In the genomic region with DNA sequence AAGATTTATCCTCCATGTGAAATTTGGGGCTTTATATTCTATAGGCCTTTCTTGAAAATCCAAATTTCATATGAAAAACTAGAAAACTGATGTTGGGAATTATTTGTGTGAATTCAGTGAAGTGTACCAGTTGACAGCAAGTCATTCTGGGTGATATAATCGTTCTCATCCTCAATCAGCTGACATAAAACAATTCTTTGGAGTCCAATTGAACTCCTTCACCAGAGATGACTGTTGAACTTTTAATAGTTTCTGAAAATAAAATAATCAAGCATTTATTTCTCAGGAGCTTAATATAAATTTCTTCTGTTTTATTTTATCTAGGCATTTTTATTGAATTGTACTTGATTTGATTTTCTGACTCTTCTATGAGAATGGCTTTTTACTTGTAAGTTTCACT, we compare ENCODE assay signal across 17 cellular contexts.
A peak's percentile ranks its signal among the peaks of the same experiment; 100 is the strongest.
DNase-seq lines count a peak whose midpoint lies in the region; ATAC-seq and TF ChIP-seq lines count a peak whose summit lies in the region.
"Had no signal": no experiment of that assay in that cellular context is flagged by ENCODE, and none has a peak within 500 bp of the region (broad histone marks: within the 10 kb centered on the region; RNA-seq: fewer than 3 reads in every experiment).

No MANE protein-coding gene starts in this region.

- H3K27ac ChIP-seq in dorsolateral prefrontal cortex = peak overlapping the region in 56 of 59 donors; percentile 0 to 92 (median 80)
- H3K27ac ChIP-seq in Peyer's patch = no peak overlapping the region

- no peak for TF ChIP-seq POLR2A in Peyer's patch (IDR thresholded peaks at IDR 0.05)

- no peaks in the 10 kb centered on the region for H3K9me3 ChIP-seq in Peyer's patch

- H3K27ac Mint-ChIP-seq in brain (peak overlapping the region in 3 of 5 experiments; percentile 42 to 53 (median 46)), mesothelial cell of epicardium (peak overlapping the region; percentile 55)
- H3K27ac Mint-ChIP-seq: CD4-positive, alpha-beta memory T cell had no signal

- H3K36me3 Mint-ChIP-seq in brain = peaks cover 13% of the 10 kb centered on the region
- H3K36me3 Mint-ChIP-seq in mesothelial cell of epicardium = no peaks in the 10 kb centered on the region
- H3K36me3 Mint-ChIP-seq: CD4-positive, alpha-beta memory T cell had no signal

- H3K4me3 Mint-ChIP-seq in brain (no peak overlapping the region), mesothelial cell of epicardium (no peak overlapping the region)
- H3K4me3 Mint-ChIP-seq: CD4-positive, alpha-beta memory T cell had no signal

- intact Hi-C loops in dorsolateral prefrontal cortex (cut with DNase I) = loop anchor here (2.0 to 10.0 kb wide), 3 partner anchors 47 to 87 kb away; no protein-coding TSS in a partner anchor

- H3K4me3 ChIP-seq in dorsolateral prefrontal cortex = no peak overlapping the region
- H3K4me3 ChIP-seq in Peyer's patch = no peak overlapping the region
- H3K4me3 ChIP-seq: GM12878 had no signal

- TF ChIP-seq CTCF in brain (conservative IDR thresholded peaks at IDR 0.05) (no peak), dorsolateral prefrontal cortex (IDR thresholded peaks at IDR 0.05 in 54 of 56, conservative IDR thresholded peaks at IDR 0.05 in 2 of 56; ENCODE audit: low read depth in 1 of 56, partially characterized antibody in 56 of 56) (peak in 1 of 56 donors; percentile 9), mesothelial cell of epicardium (IDR thresholded peaks at IDR 0.05; ENCODE audit: unreplicated experiment) (no peak), Peyer's patch (IDR thresholded peaks at IDR 0.05) (no peak)

- H3K9me3 Mint-ChIP-seq in brain = peaks cover 0 to 2% (median 0%) of the 10 kb centered on the region in 5 experiments
- no peaks in the 10 kb centered on the region for H3K9me3 Mint-ChIP-seq in mesothelial cell of epicardium
- H3K9me3 Mint-ChIP-seq: CD4-positive, alpha-beta memory T cell had no signal

- no peak for DNase-seq in dorsolateral prefrontal cortex
- no peak for DNase-seq in mesothelial cell of epicardium (ENCODE audit: low spot score in 2 of 2, unreplicated experiment in 2 of 2)
- DNase-seq in superior temporal gyrus (ENCODE audit: extremely low spot score) = peak; percentile 70
- no peak for DNase-seq in NCI-H2107 (lab: John Stamatoyannopoulos, UW)
- no peak for DNase-seq in Peyer's patch
- DNase-seq: C1 segment of cervical spinal cord; Calu3; CD4-positive, alpha-beta memory T cell; COR-L47; DMS79; EL; GDM1; H7; HCEC 1CT had no signal

- no peaks in the 10 kb centered on the region for H3K4me1 ChIP-seq in Peyer's patch

- peaks cover 42% of the 10 kb centered on the region for H3K4me1 Mint-ChIP-seq in brain
- peaks cover 55% of the 10 kb centered on the region for H3K4me1 Mint-ChIP-seq in mesothelial cell of epicardium
- H3K4me1 Mint-ChIP-seq: CD4-positive, alpha-beta memory T cell had no signal

- H3K36me3 ChIP-seq in Peyer's patch = no peaks in the 10 kb centered on the region

- H3K27me3 Mint-ChIP-seq in brain (no peaks in the 10 kb centered on the region), mesothelial cell of epicardium (ENCODE audit: low read depth) (peaks cover 10% of the 10 kb centered on the region)
- H3K27me3 Mint-ChIP-seq: CD4-positive, alpha-beta memory T cell had no signal

- no peak for ATAC-seq in GM18861 (IDR thresholded peaks at IDR 0.05; ENCODE audit: unreplicated experiment)
- ATAC-seq: GM12878 had no signal

- H3K27me3 ChIP-seq in dorsolateral prefrontal cortex = no peaks in the 10 kb centered on the region
- H3K27me3 ChIP-seq in Peyer's patch = no peaks in the 10 kb centered on the region

Comparison
In these comparisons a context has a peak if more than half of its experiments do, and no peak if none do; other contexts are left out.
1. H3K27ac ChIP-seq: peak in dorsolateral prefrontal cortex (56 of 59); none in Peyer's patch (0 of 4).